In the genomic region with DNA sequence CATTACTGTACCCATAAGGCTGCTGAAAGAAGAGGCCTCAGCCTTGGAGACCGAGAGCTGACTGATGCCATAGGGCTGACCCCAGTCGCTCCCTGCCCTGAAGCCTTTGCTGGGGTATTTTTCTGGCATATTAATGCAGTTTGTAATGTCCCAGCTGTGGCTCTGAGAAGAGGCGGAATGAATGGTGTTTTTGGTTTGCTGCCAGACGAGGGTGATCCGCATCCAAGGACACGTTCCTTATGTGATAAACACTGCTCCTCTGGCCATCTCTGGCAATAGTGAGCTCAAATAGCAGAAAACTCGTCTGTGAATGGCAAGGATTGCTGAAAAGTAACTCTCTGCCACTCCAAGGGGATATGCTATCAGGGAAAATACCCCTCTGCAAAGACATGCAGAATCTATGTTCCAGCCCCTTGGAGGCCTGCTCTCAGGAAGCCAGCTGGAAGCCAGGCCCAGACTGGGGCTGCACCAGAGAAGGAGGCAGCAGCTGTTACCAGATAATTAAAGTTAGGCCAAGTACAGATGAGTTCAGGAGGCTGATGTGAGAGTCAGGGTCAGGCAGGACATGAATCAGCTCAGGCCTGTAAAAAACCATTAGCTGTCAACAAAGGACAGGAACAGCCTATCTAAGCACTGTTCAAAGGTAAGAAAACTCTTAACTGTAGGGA, we compare ENCODE assay signal across 8 cellular contexts. TPM values are rescaled to one million over a fixed set of nuclear protein-coding genes. Genes with fewer than 3 reads are reported as not detected.
DNase-seq lines count a peak whose midpoint lies in the region; ATAC-seq and TF ChIP-seq lines count a peak whose summit lies in the region.

No MANE protein-coding gene starts in this region.

- H3K9me2 ChIP-seq in hepatocyte (replicated peaks; ENCODE audit: insufficient read depth): no peaks in the 10 kb centered on the region

- WGBS in hepatocyte (ENCODE audit: low lambda C conversion rate, missing lambda C conversion rate): 71% methylated on average over 7 of the region's 7 CpGs

- intact Hi-C loops in gastrocnemius medialis (cut with DNase I; ENCODE audit: low total_unique reads): loop anchor here (5.0 kb wide), 1 partner anchor 33 kb away; no protein-coding TSS in a partner anchor

- in situ Hi-C loops in gastrocnemius medialis (cut with MboI; ENCODE audit: low sequenced_read_pairs in 4 of 4): no loop called here

- H3K4me3 ChIP-seq in adipocyte (ENCODE audit: low read length): no peak overlapping the region
- H3K4me3 ChIP-seq in hepatocyte: no peak overlapping the region
- H3K4me3 ChIP-seq in gastrocnemius medialis: no peak overlapping the region

- TF ChIP-seq CTCF in hepatocyte (IDR thresholded peaks at IDR 0.05; ENCODE audit: poor library complexity): no peak
- no peak for TF ChIP-seq CTCF in gastrocnemius medialis (IDR thresholded peaks at IDR 0.05 in 4 of 5, conservative IDR thresholded peaks at IDR 0.05 in 1 of 5)

- H2AFZ ChIP-seq in hepatocyte: no peak overlapping the region

- TF ChIP-seq POLR2A in gastrocnemius medialis (IDR thresholded peaks at IDR 0.05): no peak

- H3K27ac ChIP-seq in hepatocyte (peak overlapping the region; percentile 84), gastrocnemius medialis (peak overlapping the region; percentile 70 to 74 (median 74))

- H3K36me3 ChIP-seq in adipocyte (ENCODE audit: control insufficient read depth, insufficient read depth, low read length, severe bottlenecking) (no peaks in the 10 kb centered on the region), hepatocyte (replicated peaks; ENCODE audit: insufficient read depth, low read depth) (no peaks in the 10 kb centered on the region), gastrocnemius medialis (no peaks in the 10 kb centered on the region)

- no peak overlapping the region for H3K9ac ChIP-seq in adipocyte (ENCODE audit: low read length)

- H3K4me1 ChIP-seq in adipocyte (ENCODE audit: control insufficient read depth, insufficient read depth, low read length) (peaks cover 19% of the 10 kb centered on the region), hepatocyte (ENCODE audit: insufficient read depth) (peaks cover 33% of the 10 kb centered on the region), gastrocnemius medialis (peaks cover 54 to 55% of the 10 kb centered on the region in 2 donors)

- H4K20me1 ChIP-seq in hepatocyte (ENCODE audit: insufficient read depth, poor library complexity, severe bottlenecking): no peaks in the 10 kb centered on the region

- H3K9me3 ChIP-seq in adipocyte (ENCODE audit: control insufficient read depth, low read length) (no peaks in the 10 kb centered on the region), hepatocyte (ENCODE audit: low read depth) (no peaks in the 10 kb centered on the region), gastrocnemius medialis (no peaks in the 10 kb centered on the region)

- H3K27me3 ChIP-seq in adipocyte (replicated peaks; ENCODE audit: control insufficient read depth, insufficient read depth, low read length): peaks cover 4% of the 10 kb centered on the region
- H3K27me3 ChIP-seq in hepatocyte: no peaks in the 10 kb centered on the region
- H3K27me3 ChIP-seq in gastrocnemius medialis: no peaks in the 10 kb centered on the region

- H3K79me2 ChIP-seq in hepatocyte: no peaks in the 10 kb centered on the region

- H3K4me2 ChIP-seq in hepatocyte: peak overlapping the region; percentile 28

- ATAC-seq in gastrocnemius medialis (peak; percentile 73 to 86), GM18868 (IDR thresholded peaks at IDR 0.05; ENCODE audit: unreplicated experiment) (no peak), HG02973 (IDR thresholded peaks at IDR 0.05; ENCODE audit: unreplicated experiment) (no peak)

- DNase-seq in GM04503 (ENCODE audit: low read depth): peak; percentile 19
- peak; percentile 71 for DNase-seq in adipocyte (ENCODE audit: low read depth)
- peak; percentile 49 for DNase-seq in hepatocyte (ENCODE audit: low spot score)
- DNase-seq in gastrocnemius medialis: peak; percentile 20 to 41
- DNase-seq in COR-L47 (lab: John Stamatoyannopoulos, UW): no peak
- DNase-seq in DMS153 treated with DMSO at 0.1 percent for 48 hours (lab: John Stamatoyannopoulos, UW; ENCODE audit: unreplicated experiment): no peak

RNA-seq across cellular contexts. Expression of a gene that starts 28.9 kb away (rescaled TPM):
- 0.16 and 0.17 TPM in 2 replicates for total RNA-seq in hepatocyte
- 0.04 TPM in 1 of 2 replicates, not detected in the other for polyA plus RNA-seq in hepatocyte
- total RNA-seq in gastrocnemius medialis: under 1 TPM; 0.15 to 0.31 (median 0.30) TPM

RNA-seq across cellular contexts. Expression of a gene that starts 51.0 kb away (rescaled TPM):
- total RNA-seq in hepatocyte: 106 and 107 TPM in 2 replicates
- polyA plus RNA-seq in hepatocyte: 29.6 and 29.7 TPM in 2 replicates
- 100 to 1,000 TPM; 118 to 301 (median 222) TPM for total RNA-seq in gastrocnemius medialis

Comparison
In these comparisons a context has a peak if more than half of its experiments do, and no peak if none do; other contexts are left out.
1. DNase-seq: peak in GM04503 (single experiment), adipocyte (single experiment), hepatocyte (single experiment) and gastrocnemius medialis (2 of 2); none in COR-L47 (single experiment) and DMS153 treated with DMSO at 0.1 percent for 48 hours (single experiment).
2. ATAC-seq: peak in gastrocnemius medialis (2 of 2); none in GM18868 (single experiment) and HG02973 (single experiment).